In genomic region chr11:77118086-77118485, GRCh38 we compare ENCODE assay signal across 32 cellular contexts. TPM values are rescaled to one million over a fixed set of nuclear protein-coding genes. Genes with fewer than 3 reads are reported as not detected.
"Had no signal": no experiment of that assay in that cellular context is flagged by ENCODE, and none has a peak within 500 bp of the region (broad histone marks: within the 10 kb centered on the region; RNA-seq: fewer than 3 reads in every experiment).

No MANE protein-coding gene starts in this region.

- H3K9me3 ChIP-seq: MG63, SJSA1, SK-N-SH had no signal

- H3K9ac ChIP-seq: SK-N-SH had no signal

- H3K9me2 ChIP-seq: SK-N-SH had no signal

- H3K27me3 ChIP-seq: MG63, SJSA1 had no signal

- H2AFZ ChIP-seq: PC-9 had no signal

- H3K27ac ChIP-seq: PC-9, RWPE1, SJSA1 had no signal

- H3K4me3 ChIP-seq: K562, MG63, PC-9, SJSA1 had no signal

- DNase-seq: Kasumi-1, KG1, MG63, NCI-H1048, NCI-H1105 treated with DMSO at 0.1 percent for 48 hours, NCI-H1436, NCI-H1694, NCI-H187, NCI-H1930, NCI-H2029 treated with DMSO at 0.1 percent for 48 hours, NCI-H2081 treated with DMSO at 0.1 percent for 48 hours, NCI-H2107, NCI-H2171, NCI-H226, NCI-H446, NCI-H510A treated with DMSO at 0.1 percent for 48 hours, NCI-H524 treated with DMSO at 0.1 percent for 48 hours, NCI-H526 treated with DMSO at 0.1 percent for 48 hours, NCI-H774, PC-9, SHP77 treated with DMSO at 0.1 percent for 48 hours, SK-N-SH, SW 1271 had no signal

- H3K36me3 ChIP-seq: MG63 had no signal

- ATAC-seq: K562, Panc1, Right ventricle myocardium inferior had no signal

- H3K4me2 ChIP-seq: PC-9, SK-N-SH had no signal

RNA-seq across cellular contexts. Expression of gene MYO7A, which starts 10.0 kb away (rescaled TPM):
- total RNA-seq: M059J, OCI-LY7, SJSA1 had no signal

RNA-seq across cellular contexts. Expression of gene OMP, which starts 15.4 kb away (rescaled TPM):
- total RNA-seq: K562, M059J, NCI-H460, OCI-LY7, Right ventricle myocardium inferior, RPMI7951, SJSA1 had no signal
- polyA plus RNA-seq: K562 had no signal
